In the genomic region with DNA sequence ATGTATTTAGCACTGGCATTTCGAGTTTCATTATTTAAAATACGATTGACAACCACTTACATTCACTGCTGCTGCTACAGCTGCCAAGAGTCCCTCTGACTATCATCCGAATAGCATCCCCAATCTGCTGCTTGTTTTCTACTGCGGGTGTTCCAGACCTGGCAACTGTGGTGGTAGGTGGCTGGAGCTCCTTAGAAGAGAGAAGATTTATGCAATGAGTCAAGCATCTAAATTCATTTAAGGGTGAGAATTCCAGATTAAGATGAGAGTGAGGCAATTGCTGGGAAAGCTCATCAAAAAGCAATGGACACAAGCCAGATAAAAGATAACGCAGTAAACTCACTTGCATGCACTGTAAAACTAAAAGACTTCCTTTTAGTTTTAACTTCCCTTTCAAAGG, we compare ENCODE assay signal across 10 cellular contexts. TPM values are rescaled to one million over a fixed set of nuclear protein-coding genes. Genes with fewer than 3 reads are reported as not detected.
DNase-seq lines count a peak whose midpoint lies in the region; TF ChIP-seq lines count a peak whose summit lies in the region.
"Had no signal": no experiment of that assay in that cellular context is flagged by ENCODE, and none has a peak within 500 bp of the region (broad histone marks: within the 10 kb centered on the region; RNA-seq: fewer than 3 reads in every experiment).

No MANE protein-coding gene starts in this region.

- DNase-seq in SJSA1 (ENCODE audit: low read depth in 1 of 2, low spot score in 2 of 2) (no peak), esophagus squamous epithelium (lab: John Stamatoyannopoulos, UW) (no peak), HuH-7 (ENCODE audit: low spot score) (no peak), NCI-H128 (lab: John Stamatoyannopoulos, UW; ENCODE audit: unreplicated experiment) (no peak), SW 1271 (lab: John Stamatoyannopoulos, UW) (no peak)
- no peak for DNase-seq in stimulated activated CD4-positive, alpha-beta T cell treated with anti-CD3 and anti-CD28 coated beads, Interleukin-4, amount 100 ng/mL, for 24 hours

- no peak overlapping the region for H2AFZ ChIP-seq in ACC112 (ENCODE audit: low read length, unreplicated experiment)
- no peak overlapping the region for H2AFZ ChIP-seq in neuron (ENCODE audit: low read depth, low read length)

- H3K27me3 ChIP-seq in ACC112 (ENCODE audit: insufficient read depth, low read length) = no peaks in the 10 kb centered on the region
- H3K27me3 ChIP-seq in SJSA1 (replicated peaks) = no peaks in the 10 kb centered on the region
- H3K27me3 ChIP-seq in esophagus squamous epithelium = no peaks in the 10 kb centered on the region
- no peaks in the 10 kb centered on the region for H3K27me3 ChIP-seq in neuron (ENCODE audit: insufficient read depth, low read length)

- no peak for TF ChIP-seq CTCF in esophagus squamous epithelium (IDR thresholded peaks at IDR 0.05)

- H3K4me1 ChIP-seq in ACC112 (ENCODE audit: control insufficient read depth, insufficient read depth, low read length, unreplicated experiment) (peaks cover 8% of the 10 kb centered on the region), SJSA1 (replicated peaks) (peaks cover 34% of the 10 kb centered on the region), esophagus squamous epithelium (peaks cover 10 to 76% (median 12%) of the 10 kb centered on the region in 3 donors), neuron (ENCODE audit: insufficient read depth, low read length) (peaks cover 42% of the 10 kb centered on the region)

- peaks cover 64% of the 10 kb centered on the region for H3K36me3 ChIP-seq in ACC112 (ENCODE audit: insufficient read depth, low read length)
- H3K36me3 ChIP-seq in SJSA1 = peaks cover 84% of the 10 kb centered on the region
- peaks cover 11 to 43% (median 14%) of the 10 kb centered on the region in 3 donors for H3K36me3 ChIP-seq in esophagus squamous epithelium
- peaks cover 68% of the 10 kb centered on the region for H3K36me3 ChIP-seq in neuron (ENCODE audit: insufficient read depth, low read length)

- no peak for TF ChIP-seq POLR2A in esophagus squamous epithelium (IDR thresholded peaks at IDR 0.05)

- 28 to 48% methylated on average over 5 of the region's 5 CpGs for WGBS in esophagus squamous epithelium, 2 donors

- no peak overlapping the region for H3K27ac ChIP-seq in ACC112 (ENCODE audit: low read depth, low read length)
- H3K27ac ChIP-seq in SJSA1 = no peak overlapping the region
- peak overlapping the region; percentile 16 to 99 (median 68) for H3K27ac ChIP-seq in esophagus squamous epithelium
- H3K27ac ChIP-seq: VCaP had no signal

- no peaks in the 10 kb centered on the region for H3K9me3 ChIP-seq in SJSA1 (replicated peaks)
- no peaks in the 10 kb centered on the region for H3K9me3 ChIP-seq in esophagus squamous epithelium
- no peaks in the 10 kb centered on the region for H3K9me3 ChIP-seq in neuron (ENCODE audit: low read length)

- peaks cover 32% of the 10 kb centered on the region for H3K79me2 ChIP-seq in ACC112 (ENCODE audit: control insufficient read depth, insufficient read depth, low read length, unreplicated experiment)

- intact Hi-C loops in esophagus squamous epithelium (cut with DNase I) = no loop called here

- H3K4me3 ChIP-seq in ACC112 (ENCODE audit: low read depth, low read length) = peak overlapping the region; percentile 90
- peak overlapping the region; percentile 93; the same call in 1 of the 2 replicates for H3K4me3 ChIP-seq in SJSA1
- H3K4me3 ChIP-seq in esophagus squamous epithelium = peak overlapping the region; percentile 87 to 94 (median 90)
- H3K4me3 ChIP-seq in neuron (ENCODE audit: low read length) = peak overlapping the region; percentile 99

RNA-seq across cellular contexts. Expression of gene PLK2, which starts 3.9 kb away (rescaled TPM):
- 279 and 299 TPM in 2 replicates for total RNA-seq in SJSA1 (2014; rRNA removed; shearing (Covaris generic))
- 100 to 1,000 TPM; 117 to 227 (median 151) TPM for total RNA-seq in esophagus squamous epithelium

RNA-seq across cellular contexts. Expression of gene GAPT, which starts 35.3 kb away (rescaled TPM):
- total RNA-seq in SJSA1 (2014; rRNA removed; shearing (Covaris generic)) = not detected in 2 replicates
- 1 to 10 TPM in 1 of 4 donors, under 1 TPM in 2, not detected in 1; 0.09 to 2.9 (median 0.18) TPM for total RNA-seq in esophagus squamous epithelium
- total RNA-seq: osteocyte had no signal

Comparison
In these comparisons a context has a peak if more than half of its experiments do, and no peak if none do; other contexts are left out.
1. H3K27ac ChIP-seq: peak in esophagus squamous epithelium (4 of 4); none in ACC112 (single experiment) and SJSA1 (single experiment).
2. Peak in every context shown above with its lines, with median percentiles within 50 percentile points of each other: H3K4me3 ChIP-seq.